In genomic region chr5:112734597-112734996, GRCh38 we compare ENCODE assay signal across 22 cellular contexts. TPM values are rescaled to one million over a fixed set of nuclear protein-coding genes. Genes with fewer than 3 reads are reported as not detected.
DNase-seq lines count a peak whose midpoint lies in the region; ATAC-seq, FAIRE-seq and TF ChIP-seq lines count a peak whose summit lies in the region.
"Had no signal": no experiment of that assay in that cellular context is flagged by ENCODE, and none has a peak within 500 bp of the region (broad histone marks: within the 10 kb centered on the region; RNA-seq: fewer than 3 reads in every experiment).

No MANE protein-coding gene starts in this region.

- TF ChIP-seq POLR2A in K562 (conservative IDR thresholded peaks at IDR 0.05), result no peak

- H3K79me2 ChIP-seq in K562 (ENCODE audit: control insufficient read depth, insufficient read depth, low read length), result peaks cover 37% of the 10 kb centered on the region

- in situ Hi-C loops in K562 (cut with MboI), result no loop called here

- FAIRE-seq in K562 (lab: Jason Lieb, UNC), result peak; percentile 6
- FAIRE-seq: A549, G401.6, GM12892 had no signal

- no peak for TF ChIP-seq EP300 in K562 (IDR thresholded peaks at IDR 0.05; ENCODE audit: low read length)

- H3K4me1 ChIP-seq in BLaER1, result peaks cover 43% of the 10 kb centered on the region
- peaks cover 12 to 19% of the 10 kb centered on the region in 2 experiments for H3K4me1 ChIP-seq in K562 (replicated peaks in 1 of 2; ENCODE audit: control insufficient read depth in 2 of 2, insufficient read depth in 2 of 2, low read length in 2 of 2)
- H3K4me1 ChIP-seq: BE2C had no signal

- BruUV-seq in K562 (replicated peaks; lab: Mats Ljungman, UMichigan), result no TSS peak

- H3K9me3 ChIP-seq in BLaER1, result no peaks in the 10 kb centered on the region
- H3K9me3 ChIP-seq in K562 (replicated peaks; ENCODE audit: control insufficient read depth, insufficient read depth, low read depth, low read length), result no peaks in the 10 kb centered on the region
- H3K9me3 ChIP-seq: A549, BE2C had no signal

- H3K4me2 ChIP-seq in BLaER1, result peak overlapping the region; percentile 42; the same call in 1 of the 2 replicates
- peak overlapping the region; percentile 7; the same call in 1 of the 2 replicates for H3K4me2 ChIP-seq in K562 (ENCODE audit: insufficient read depth, low read length)
- H3K4me2 ChIP-seq: GM23338 had no signal

- H3K4me3 ChIP-seq in BLaER1 (no peak overlapping the region), K562 (no peak overlapping the region)
- H3K4me3 ChIP-seq: A549, GM23338 had no signal

- CTCF ChIA-PET in K562 (lab: Yijun Ruan, JAX; ENCODE audit: low intra/inter-chr PET ratio), result no interaction called here

- H3K9ac ChIP-seq in BLaER1 (no peak overlapping the region), K562 (ENCODE audit: insufficient read depth in 1 of 2, low read depth in 2 of 2, low read length in 2 of 2) (peak overlapping the region in 1 of 2 experiments; percentile 16; a peak in 2 of 4 replicates)

- no peaks in the 10 kb centered on the region for H3K9me3 Mint-ChIP-seq in HFFc6
- no peaks in the 10 kb centered on the region for H3K9me3 Mint-ChIP-seq in activated T-helper 1 cell treated with anti-CD3 and anti-CD28 coated beads, Interleukin-12 subunit alpha, Interleukin-12 subunit beta, Interleukin-2, Interleukin-4 antibody, amounts not matched to agents 30 ng/mL and 10 ng/mL and 1 ng/mL, durations not matched to agents 14 hours and 24 hours and 36 hours
- H3K9me3 Mint-ChIP-seq: CD4-positive, alpha-beta memory T cell; GM23338; H9 had no signal

- H4K20me1 ChIP-seq in BLaER1 (peaks cover 17% of the 10 kb centered on the region; the same call in 1 of the 2 replicates), K562 (replicated peaks; ENCODE audit: control insufficient read depth, insufficient read depth, low read length) (no peaks in the 10 kb centered on the region)

- peak overlapping the region; percentile 18; the same call in 1 of the 2 replicates for H2AFZ ChIP-seq in K562 (ENCODE audit: low read depth, low read length)
- H2AFZ ChIP-seq: GM23338 had no signal

- no peaks in the 10 kb centered on the region for H3K27me3 ChIP-seq in BLaER1
- no peaks in the 10 kb centered on the region for H3K27me3 ChIP-seq in K562 (ENCODE audit: control insufficient read depth in 2 of 2, insufficient read depth in 2 of 2, low read length in 2 of 2)
- H3K27me3 ChIP-seq: BE2C had no signal

- H3K27ac ChIP-seq in BLaER1 (no peak overlapping the region), K562 (ENCODE audit: extremely low read depth, low read depth, low read length) (peak overlapping the region; percentile 3; the same call in 1 of the 3 replicates)
- H3K27ac ChIP-seq: A549 had no signal

- POLR2A ChIA-PET in K562 (lab: Yijun Ruan, JAX), result interaction anchor here (0.8 to 1.2 kb wide), 3 partner anchors 10 to 23 kb away, joined by 3 read pairs; no protein-coding TSS in a partner anchor

- TF ChIP-seq CTCF in HFFc6 (IDR thresholded peaks at IDR 0.05) (no peak), K562 (IDR thresholded peaks at IDR 0.05 in 2 of 3, conservative IDR thresholded peaks at IDR 0.05 in 1 of 3; ENCODE audit: insufficient read depth in 2 of 3, low read depth in 1 of 3, low read length in 3 of 3) (no peak)

- H3K27ac Mint-ChIP-seq in HFFc6, result peak overlapping the region; percentile 42
- no peak overlapping the region for H3K27ac Mint-ChIP-seq in activated T-helper 1 cell treated with anti-CD3 and anti-CD28 coated beads, Interleukin-12 subunit alpha, Interleukin-12 subunit beta, Interleukin-2, Interleukin-4 antibody, amounts not matched to agents 30 ng/mL and 10 ng/mL and 1 ng/mL, durations not matched to agents 14 hours and 24 hours and 36 hours
- H3K27ac Mint-ChIP-seq: CD4-positive, alpha-beta memory T cell; GM23338; H9 had no signal

- 11% methylated on average over 3 of the region's 3 CpGs for WGBS in K562 (ENCODE audit: insufficient coverage, low coverage, missing lambda C conversion rate)

- no peak overlapping the region; the same call in 1 of the 2 replicates for H3K4me3 Mint-ChIP-seq in HFFc6
- no peak overlapping the region for H3K4me3 Mint-ChIP-seq in activated T-helper 1 cell treated with anti-CD3 and anti-CD28 coated beads, Interleukin-12 subunit alpha, Interleukin-12 subunit beta, Interleukin-2, Interleukin-4 antibody, amounts not matched to agents 30 ng/mL and 10 ng/mL and 1 ng/mL, durations not matched to agents 14 hours and 24 hours and 36 hours
- H3K4me3 Mint-ChIP-seq: CD4-positive, alpha-beta memory T cell; GM23338; H9 had no signal

- 0 out of 3 replicates have a peak, but pooled peaks have one; percentile 11 for ATAC-seq in K562
- no peak for ATAC-seq in HG03196 (IDR thresholded peaks at IDR 0.05; ENCODE audit: unreplicated experiment)
- ATAC-seq: A549, GM23338, HCT116 had no signal

- H3K27me3 Mint-ChIP-seq in HFFc6 (ENCODE audit: insufficient read depth), result no peaks in the 10 kb centered on the region; the same call in 1 of the 2 replicates
- peaks cover 2% of the 10 kb centered on the region for H3K27me3 Mint-ChIP-seq in activated T-helper 1 cell treated with anti-CD3 and anti-CD28 coated beads, Interleukin-12 subunit alpha, Interleukin-12 subunit beta, Interleukin-2, Interleukin-4 antibody, amounts not matched to agents 30 ng/mL and 10 ng/mL and 1 ng/mL, durations not matched to agents 14 hours and 24 hours and 36 hours (ENCODE audit: insufficient read depth)
- H3K27me3 Mint-ChIP-seq: CD4-positive, alpha-beta memory T cell had no signal

- TF ChIP-seq RAD21 in K562 (CRISPR knock-in tag; conservative IDR thresholded peaks at IDR 0.05 in 1 of 2, IDR thresholded peaks at IDR 0.05 in 1 of 2), result no peak

- H3K4me1 Mint-ChIP-seq in HFFc6 (ENCODE audit: low read depth), result peaks cover 64% of the 10 kb centered on the region
- peaks cover 17% of the 10 kb centered on the region for H3K4me1 Mint-ChIP-seq in activated T-helper 1 cell treated with anti-CD3 and anti-CD28 coated beads, Interleukin-12 subunit alpha, Interleukin-12 subunit beta, Interleukin-2, Interleukin-4 antibody, amounts not matched to agents 30 ng/mL and 10 ng/mL and 1 ng/mL, durations not matched to agents 14 hours and 24 hours and 36 hours (ENCODE audit: low read depth)

- no peaks in the 10 kb centered on the region for H3K36me3 ChIP-seq in BLaER1
- no peaks in the 10 kb centered on the region for H3K36me3 ChIP-seq in K562 (ENCODE audit: control insufficient read depth, insufficient read depth, low read length)
- H3K36me3 ChIP-seq: BE2C had no signal

- DNase-seq in HFFc6 (no peak), K562 (ENCODE audit: extremely low read depth in 1 of 4, low spot score in 3 of 4) (peak in 1 of 4 experiments; percentile 56), anterior cingulate cortex (lab: John Stamatoyannopoulos, UW) (no peak)
- DNase-seq in activated T-helper 1 cell treated with anti-CD3 and anti-CD28 coated beads, Interleukin-12 subunit alpha, Interleukin-12 subunit beta, Interleukin-2, Interleukin-4 antibody, amounts not matched to agents 30 ng/mL and 10 ng/mL and 1 ng/mL, durations not matched to agents 14 hours and 24 hours and 36 hours (ENCODE audit: low spot score), result no peak
- DNase-seq: 8988T; ACHN; AML-193; BE2C; C1 segment of cervical spinal cord; Calu3; CD4-positive, alpha-beta memory T cell; COR-L47; DMS53; DMS79 treated with DMSO at 0.1 percent for 48 hours; H9 had no signal

- intact Hi-C loops in K562 (cut with micrococcal nuclease), result no loop called here
- intact Hi-C loops in activated T-helper 1 cell treated with anti-CD3 and anti-CD28 coated beads, Interleukin-12 subunit alpha, Interleukin-12 subunit beta, Interleukin-2, Interleukin-4 antibody, amounts not matched to agents 30 ng/mL and 10 ng/mL and 1 ng/mL, durations not matched to agents 14 hours and 24 hours and 36 hours (cut with micrococcal nuclease), result no loop called here

- no peaks in the 10 kb centered on the region for H3K36me3 Mint-ChIP-seq in HFFc6 (ENCODE audit: low read depth)
- peaks cover 3% of the 10 kb centered on the region for H3K36me3 Mint-ChIP-seq in activated T-helper 1 cell treated with anti-CD3 and anti-CD28 coated beads, Interleukin-12 subunit alpha, Interleukin-12 subunit beta, Interleukin-2, Interleukin-4 antibody, amounts not matched to agents 30 ng/mL and 10 ng/mL and 1 ng/mL, durations not matched to agents 14 hours and 24 hours and 36 hours (ENCODE audit: low read depth)

- no peaks in the 10 kb centered on the region for H3K9me1 ChIP-seq in K562 (ENCODE audit: control insufficient read depth, insufficient read depth, low read length)

TF ChIP-seq in K562, 482 proteins besides CTCF, POLR2A, EP300 and RAD21 (continues in another document):
- peak; percentile 29; the same call in 1 of the 2 replicates for TF ChIP-seq ARID1B (IDR thresholded peaks at IDR 0.05)
- no peak for TF ChIP-seq NBN (IDR thresholded peaks at IDR 0.05; ENCODE audit: low read depth)
- TF ChIP-seq SMARCC2 (IDR thresholded peaks at IDR 0.05; ENCODE audit: low read depth), result peak; percentile 50; the same call in 1 of the 2 replicates
- 0 out of 2 replicates have a peak, but pooled peaks have one; percentile 40 for TF ChIP-seq HDAC2 (IDR thresholded peaks at IDR 0.05)
- TF ChIP-seq MAFF (IDR thresholded peaks at IDR 0.05; ENCODE audit: low read length), result 0 out of 2 replicates have a peak, but pooled peaks have one; percentile 11
- TF ChIP-seq ZNF316 (IDR thresholded peaks at IDR 0.05), result peak; percentile 34; the same call in 1 of the 2 replicates

RNA-seq across cellular contexts. Expression of gene APC, which starts 3.1 kb away (rescaled TPM):
- 10 to 100 TPM; 51.9 to 69.2 (median 53.9) TPM for total RNA-seq in HFFc6 (2021; fragmentation: NEBNext Ultra II Directional; extraction: Animal tissue kit (Norgen Biotek cat#: 25700))
- 35.7 and 76.1 TPM in 2 replicates for total RNA-seq in K562 (2011; cell fraction: chromatin; rRNA removed; ENCODE audit: low replicate concordance)
- total RNA-seq in K562 (2011; cell fraction: nucleolus; rRNA removed), result 25.2 and 36.2 TPM in 2 replicates
- 42.7 and 58.9 TPM in 2 replicates for total RNA-seq in K562 (2011; cell fraction: nucleoplasm; rRNA removed)
- total RNA-seq in K562 (2014; rRNA removed) (24.3 and 25.5 TPM in 2 replicates), K562 (2014; rRNA removed; fragmentation: Illumina TruSeq; extraction: Trizol) (23.8 and 29.3 TPM in 2 replicates), K562 (2015; rRNA removed; fragmentation: Illumina TruSeq; extraction: Trizol) (29.1 and 29.5 TPM in 2 replicates), K562 (2021) (27.3 and 27.6 TPM in 2 replicates)
- polyA plus RNA-seq in K562 (2011; rRNA removed) (11.8 and 15.4 TPM in 2 replicates), K562 (2014; fragmentation: Illumina TruSeq; extraction: Trizol) (14.8 and 15.4 TPM in 2 replicates), K562 (2014; fragmentation: Nextera tagmentation; extraction: Ambion mirVana) (1 to 10 TPM; 5.7 to 9.3 TPM), K562 (2014; rRNA removed) (8.9 and 10.9 TPM in 2 replicates)
- 5.1 and 5.9 TPM in 2 replicates for polyA plus RNA-seq in K562 (2011; cell fraction: cytosol; rRNA removed)
- 16.5 and 25.8 TPM in 2 replicates for polyA plus RNA-seq in K562 (2011; cell fraction: nucleus; rRNA removed)
- 7.5 and 10.9 TPM in 2 replicates for polyA plus RNA-seq in K562 (2012)
- polyA minus RNA-seq in K562 (2011; rRNA and poly(A)+ RNA removed), result 76.0 and 81.2 TPM in 2 replicates
- 20.0 and 24.2 TPM in 2 replicates for polyA minus RNA-seq in K562 (2011; cell fraction: cytosol; rRNA and poly(A)+ RNA removed)
- 52.5 and 71.9 TPM in 2 replicates for polyA minus RNA-seq in K562 (2011; cell fraction: nucleus; rRNA and poly(A)+ RNA removed)
- total RNA-seq in activated T-helper 1 cell treated with anti-CD3 and anti-CD28 coated beads, Interleukin-12 subunit alpha, Interleukin-12 subunit beta, Interleukin-2, Interleukin-4 antibody, amounts not matched to agents 30 ng/mL and 10 ng/mL and 1 ng/mL, durations not matched to agents 14 hours and 24 hours and 36 hours, result 20.3 and 24.4 TPM in 2 replicates
